ENCODE assay signal across 8 cellular contexts in genomic region chr12:7016958-7017571, GRCh38. TPM values are rescaled to one million over a fixed set of nuclear protein-coding genes. Genes with fewer than 3 reads are reported as not detected.
DNase-seq lines count a peak whose midpoint lies in the region; ATAC-seq and TF ChIP-seq lines count a peak whose summit lies in the region.

No MANE protein-coding gene starts in this region.

- H3K36me3 ChIP-seq in colonic mucosa (no peaks in the 10 kb centered on the region), neural cell (ENCODE audit: insufficient read depth, low read length) (no peaks in the 10 kb centered on the region)

- no peaks in the 10 kb centered on the region for H3K9me3 Mint-ChIP-seq in CD4-positive, alpha-beta T cell

- no peak for TF ChIP-seq EP300 in neural cell (conservative IDR thresholded peaks at IDR 0.05; ENCODE audit: poor library complexity, severe bottlenecking)

- H3K4me3 Mint-ChIP-seq in CD4-positive, alpha-beta T cell, result peak overlapping the region; percentile 87

- intact Hi-C loops in CD4-positive, alpha-beta T cell (cut with DNase I, micrococcal nuclease), result loop anchor here (2.0 to 5.0 kb wide), 5 partner anchors 38 to 170 kb away; partner anchors contain the start of genes C1RL (in 2 of the 2), PEX5 (in 1 of the 2) and SPSB2 (in 1 of the 2)
- intact Hi-C loops in colonic mucosa (cut with DNase I), result no loop called here

- H3K4me1 Mint-ChIP-seq in CD4-positive, alpha-beta T cell (ENCODE audit: low read depth), result peaks cover 30% of the 10 kb centered on the region

- no peaks in the 10 kb centered on the region for H4K20me1 ChIP-seq in neural cell (ENCODE audit: insufficient read depth)

- H3K9me2 ChIP-seq in neural cell (ENCODE audit: insufficient read depth, low read length), result no peaks in the 10 kb centered on the region

- DNase-seq in CD4-positive, alpha-beta T cell, result no peak
- DNase-seq in NCI-H2171 (lab: John Stamatoyannopoulos, UW) (peak; percentile 40), colonic mucosa (peak; percentile 33), mesenteric fat pad (ENCODE audit: low spot score) (no peak), NCI-H128 (lab: John Stamatoyannopoulos, UW; ENCODE audit: unreplicated experiment) (no peak)

- peaks cover 18% of the 10 kb centered on the region for H3K36me3 Mint-ChIP-seq in CD4-positive, alpha-beta T cell (ENCODE audit: low read depth)

- H3K79me2 ChIP-seq in neural cell (replicated peaks; ENCODE audit: insufficient read depth, low read length), result peaks cover 4% of the 10 kb centered on the region

- POLR2A ChIA-PET in CD4-positive, alpha-beta T cell (lab: Charles Lee), result interaction anchor here (1.0 to 3.4 kb wide), 5 partner anchors 19 to 1009 kb away, joined by 3 to 42 read pairs (median 7); partner anchors contain the start of genes C12orf57, RNU7-1 and SPSB2

- H3K4me2 ChIP-seq in neural cell (ENCODE audit: low read length), result peak overlapping the region; percentile 72

- no peaks in the 10 kb centered on the region for H3K9me3 ChIP-seq in CD4-positive, alpha-beta T cell (ENCODE audit: control insufficient read depth, low read length)
- H3K9me3 ChIP-seq in colonic mucosa (no peaks in the 10 kb centered on the region), neural cell (ENCODE audit: low read length) (no peaks in the 10 kb centered on the region)

- peak overlapping the region; percentile 62 for H3K27ac Mint-ChIP-seq in CD4-positive, alpha-beta T cell

- no peak overlapping the region for H3K27ac ChIP-seq in CD4-positive, alpha-beta T cell (ENCODE audit: low read depth, low read length)
- peak overlapping the region; percentile 94 for H3K27ac ChIP-seq in colonic mucosa
- H3K27ac ChIP-seq in neural cell (ENCODE audit: low read length), result no peak overlapping the region

- no peaks in the 10 kb centered on the region for H3F3A ChIP-seq in neural cell (ENCODE audit: insufficient read depth, low read length, poor library complexity, severe bottlenecking)

- H3K27me3 ChIP-seq in CD4-positive, alpha-beta T cell (ENCODE audit: control insufficient read depth, insufficient read depth, low read length), result no peaks in the 10 kb centered on the region
- H3K27me3 ChIP-seq in colonic mucosa, result no peaks in the 10 kb centered on the region
- no peaks in the 10 kb centered on the region for H3K27me3 ChIP-seq in neural cell (ENCODE audit: insufficient read depth, low read depth, low read length)

- no peaks in the 10 kb centered on the region for H3K27me3 Mint-ChIP-seq in CD4-positive, alpha-beta T cell

- TF ChIP-seq CTCF in CD4-positive, alpha-beta T cell (IDR thresholded peaks at IDR 0.05), result no peak
- TF ChIP-seq CTCF in colonic mucosa (IDR thresholded peaks at IDR 0.05) (no peak), neural cell (IDR thresholded peaks at IDR 0.05; ENCODE audit: poor library complexity, severe bottlenecking) (no peak)

- no peak for TF ChIP-seq RAD21 in neural cell (conservative IDR thresholded peaks at IDR 0.05)

- CTCF ChIA-PET in CD4-positive, alpha-beta T cell (lab: Charles Lee), result interaction anchor here (1.5 to 1.9 kb wide), 3 partner anchors 73 to 144 kb away, joined by 3 to 8 read pairs (median 4); partner anchors contain the start of gene SPSB2

- no peak for ATAC-seq in CD4-positive, alpha-beta T cell (ENCODE audit: poor library complexity)
- ATAC-seq in GM18907 (IDR thresholded peaks at IDR 0.05; ENCODE audit: unreplicated experiment), result no peak
- no peak for ATAC-seq in HG03039 (IDR thresholded peaks at IDR 0.05; ENCODE audit: unreplicated experiment)

- H3K4me1 ChIP-seq in colonic mucosa, result peaks cover 23% of the 10 kb centered on the region

- H2AFZ ChIP-seq in neural cell (ENCODE audit: low read depth, low read length), result no peak overlapping the region

- H3K9ac ChIP-seq in colonic mucosa (ENCODE audit: low read depth in 2 of 2, low read length in 2 of 2), result peak overlapping the region; percentile 91 to 96
- H3K9ac ChIP-seq in neural cell (ENCODE audit: low read length), result peak overlapping the region; percentile 71

- H3K4me3 ChIP-seq in colonic mucosa (peak overlapping the region; percentile 91), neural cell (ENCODE audit: low read length) (peak overlapping the region; percentile 89)

TF ChIP-seq in neural cell, 6 proteins besides CTCF, POLR2A, EP300 and RAD21:
- TF ChIP-seq TAF1 (IDR thresholded peaks at IDR 0.05; ENCODE audit: low read depth) (no peak), SMC3 (conservative IDR thresholded peaks at IDR 0.05; ENCODE audit: poor library complexity) (no peak)

RNA-seq across cellular contexts. Expression of gene LPCAT3, which starts 1.2 kb away (rescaled TPM):
- total RNA-seq in CD4-positive, alpha-beta T cell, result 10 to 100 TPM; 11.8 to 14.8 TPM
- total RNA-seq in colonic mucosa, result 10 to 100 TPM; 71.8 to 77.9 TPM
- 10.8 and 14.4 TPM in 2 replicates for polyA plus RNA-seq in neural cell
- polyA minus RNA-seq in neural cell, result 10.0 and 12.5 TPM in 2 replicates
- total RNA-seq in mesenteric fat pad, result 60.1 TPM

RNA-seq across cellular contexts. Expression of gene C1S, which starts 43.5 kb away (rescaled TPM):
- total RNA-seq in CD4-positive, alpha-beta T cell, result 1 to 10 TPM; 3.8 to 4.6 TPM
- total RNA-seq in colonic mucosa, result 10 to 100 TPM; 35.8 to 97.2 TPM
- polyA plus RNA-seq in neural cell, result 4.9 and 12.6 TPM in 2 replicates
- 0.49 and 3.4 TPM in 2 replicates for polyA minus RNA-seq in neural cell
- total RNA-seq in mesenteric fat pad, result 593 TPM

RNA-seq across cellular contexts. Expression of gene EMG1, which starts 46.4 kb away (rescaled TPM):
- 10 to 100 TPM; 33.9 to 34.8 TPM for total RNA-seq in CD4-positive, alpha-beta T cell
- total RNA-seq in colonic mucosa (10 to 100 TPM; 27.2 to 62.3 TPM), mesenteric fat pad (44.3 TPM)
- polyA plus RNA-seq in neural cell, result 27.3 and 33.2 TPM in 2 replicates
- 22.0 and 23.9 TPM in 2 replicates for polyA minus RNA-seq in neural cell

RNA-seq across cellular contexts. Expression of gene PHB2, which starts 46.6 kb away (rescaled TPM):
- 100 to 1,000 TPM; 138 to 147 TPM for total RNA-seq in CD4-positive, alpha-beta T cell
- total RNA-seq in colonic mucosa (100 to 1,000 TPM; 233 to 323 TPM), mesenteric fat pad (143 TPM)
- polyA plus RNA-seq in neural cell, result 210 and 230 TPM in 2 replicates
- 111 and 121 TPM in 2 replicates for polyA minus RNA-seq in neural cell

Comparison
In these comparisons a context has a peak if more than half of its experiments do, and no peak if none do; other contexts are left out.
1. DNase-seq: peak in NCI-H2171 (single experiment) and colonic mucosa (single experiment); none in CD4-positive, alpha-beta T cell (0 of 10), mesenteric fat pad (single experiment) and NCI-H128 (single experiment).
2. RNA of gene C1S, which starts 43.5 kb away (total RNA-seq): 593 TPM in mesenteric fat pad (single experiment) and 35.8 to 97.2 TPM in colonic mucosa; 3.8 to 4.6 TPM in CD4-positive, alpha-beta T cell; every median in the first group is over 4 times any median in the second.